Comparison of ENCODE assay signal across 8 cellular contexts in the genomic region with DNA sequence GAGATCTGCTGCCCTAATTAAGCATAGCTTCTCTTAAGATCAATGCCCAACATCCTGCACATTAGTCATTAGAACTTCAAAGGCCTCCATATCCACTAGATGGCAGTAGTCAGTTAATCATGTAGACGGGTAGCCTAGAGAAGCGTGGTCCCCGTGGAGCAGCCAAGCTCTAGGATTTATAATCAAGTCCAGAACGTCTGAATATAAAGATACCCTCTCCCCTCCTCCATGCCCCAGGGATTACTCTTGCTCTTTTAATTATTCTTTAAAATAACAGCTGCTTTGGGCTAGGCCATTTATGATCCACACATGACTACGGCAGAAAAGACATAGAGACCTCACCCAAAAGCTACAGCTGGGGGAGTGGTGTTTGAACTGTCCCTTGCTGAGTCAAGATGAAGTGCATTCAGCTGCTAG.
A peak's percentile ranks its signal among the peaks of the same experiment; 100 is the strongest.
DNase-seq lines count a peak whose midpoint lies in the region; ATAC-seq lines count a peak whose summit lies in the region.

No MANE protein-coding gene starts in this region.

- no peaks in the 10 kb centered on the region for H3K36me3 Mint-ChIP-seq in T-helper 2 cell treated with Interferon-gamma antibody and Interleukin-4, amounts not matched to agents 5 μg/mL and 100 μg/mL, for 36 hours (ENCODE audit: low read depth)

- ATAC-seq in HG02623 (IDR thresholded peaks at IDR 0.05; ENCODE audit: unreplicated experiment) (peak; percentile 38), HG03025 (IDR thresholded peaks at IDR 0.05; ENCODE audit: low FRiP score, unreplicated experiment) (no peak)

- in situ Hi-C loops in T47D (cut with HindIII; ENCODE audit: low pct_unique_long_range_greater_than_20kb, low sequenced_read_pairs), result no loop called here

- H3K4me1 Mint-ChIP-seq in T-helper 2 cell treated with Interferon-gamma antibody and Interleukin-4, amounts not matched to agents 5 μg/mL and 100 μg/mL, for 36 hours (ENCODE audit: low read depth), result peaks cover 2% of the 10 kb centered on the region

- no peak overlapping the region for H3K4me3 Mint-ChIP-seq in T-helper 2 cell treated with Interferon-gamma antibody and Interleukin-4, amounts not matched to agents 5 μg/mL and 100 μg/mL, for 36 hours

- no peak overlapping the region for H3K27ac Mint-ChIP-seq in T-helper 2 cell treated with Interferon-gamma antibody and Interleukin-4, amounts not matched to agents 5 μg/mL and 100 μg/mL, for 36 hours

- DNase-seq in DMS79 treated with DMSO at 0.1 percent for 48 hours (lab: John Stamatoyannopoulos, UW), result peak; percentile 93
- peak; percentile 89 for DNase-seq in NCI-H2029 (lab: John Stamatoyannopoulos, UW)
- peak; percentile 11 for DNase-seq in T-helper 2 cell treated with Interferon-gamma antibody and Interleukin-4, amounts not matched to agents 5 μg/mL and 100 μg/mL, for 36 hours (ENCODE audit: low spot score)
- peak; percentile 65 to 84 for DNase-seq in T47D (ENCODE audit: low read depth in 1 of 2, low spot score in 1 of 2)
- peak; percentile 86 for DNase-seq in iris pigment epithelial cell (ENCODE audit: low read depth)
- DNase-seq in stimulated activated CD4-positive, alpha-beta T cell treated with anti-CD3 and anti-CD28 coated beads, Interleukin-12 subunit alpha, Interleukin-12 subunit beta, amount 100 ng/mL, for 48 hours (ENCODE audit: low read depth in 2 of 3, low spot score in 1 of 3), result peak; percentile 9 to 49 (median 19)

- peaks cover 6% of the 10 kb centered on the region for H3K27me3 Mint-ChIP-seq in T-helper 2 cell treated with Interferon-gamma antibody and Interleukin-4, amounts not matched to agents 5 μg/mL and 100 μg/mL, for 36 hours (ENCODE audit: low read depth)

- no peaks in the 10 kb centered on the region for H3K9me3 Mint-ChIP-seq in T-helper 2 cell treated with Interferon-gamma antibody and Interleukin-4, amounts not matched to agents 5 μg/mL and 100 μg/mL, for 36 hours

Comparison
In these comparisons a context has a peak if more than half of its experiments do, and no peak if none do; other contexts are left out.
1. DNase-seq: peak in every context shown above with its lines; median percentile 93 in DMS79 treated with DMSO at 0.1 percent for 48 hours; 89 in NCI-H2029; 86 in iris pigment epithelial cell; 74 in T47D; 19 in stimulated activated CD4-positive, alpha-beta T cell treated with anti-CD3 and anti-CD28 coated beads, Interleukin-12 subunit alpha, Interleukin-12 subunit beta, amount 100 ng/mL, for 48 hours; 11 in T-helper 2 cell treated with Interferon-gamma antibody and Interleukin-4, amounts not matched to agents 5 μg/mL and 100 μg/mL, for 36 hours.